Comparison of ENCODE assay signal across 12 cellular contexts in genomic region chr11:76587810-76588454, GRCh38.
DNase-seq lines count a peak whose midpoint lies in the region; ATAC-seq, FAIRE-seq and TF ChIP-seq lines count a peak whose summit lies in the region.
"Had no signal": no experiment of that assay in that cellular context is flagged by ENCODE, and none has a peak within 500 bp of the region (broad histone marks: within the 10 kb centered on the region; RNA-seq: fewer than 3 reads in every experiment).

No MANE protein-coding gene starts in this region.

- H3K79me2 ChIP-seq in K562 (ENCODE audit: control insufficient read depth, insufficient read depth, low read length) (no peaks in the 10 kb centered on the region), neural progenitor cell (ENCODE audit: low read depth) (no peaks in the 10 kb centered on the region)

- H3K27ac Mint-ChIP-seq in stimulated activated naive CD8-positive, alpha-beta T cell treated with anti-CD3 and anti-CD28 coated beads, Interleukin-15, Interleukin-2, amounts not matched to agents 100 ng/mL and 50 ng/mL, for 24 hours: peak overlapping the region; percentile 89
- no peak overlapping the region for H3K27ac Mint-ChIP-seq in neural progenitor cell
- H3K27ac Mint-ChIP-seq: brain, WTC11 had no signal

- TF ChIP-seq RAD21 in K562 (CRISPR knock-in tag; conservative IDR thresholded peaks at IDR 0.05 in 1 of 2, IDR thresholded peaks at IDR 0.05 in 1 of 2): no peak

- no peak overlapping the region for H3K4me3 ChIP-seq in K562
- H3K4me3 ChIP-seq in mesodermal cell (ENCODE audit: extremely low read depth, insufficient read depth, low read length, poor library complexity, severe bottlenecking): no peak overlapping the region
- no peak overlapping the region for H3K4me3 ChIP-seq in aorta (ENCODE audit: low read length in 2 of 2)
- H3K4me3 ChIP-seq in neural progenitor cell: no peak overlapping the region
- H3K4me3 ChIP-seq: thoracic aorta had no signal

- H3K4me3 Mint-ChIP-seq in stimulated activated naive CD8-positive, alpha-beta T cell treated with anti-CD3 and anti-CD28 coated beads, Interleukin-15, Interleukin-2, amounts not matched to agents 100 ng/mL and 50 ng/mL, for 24 hours: no peak overlapping the region
- no peak overlapping the region for H3K4me3 Mint-ChIP-seq in neural progenitor cell
- H3K4me3 Mint-ChIP-seq: brain, WTC11 had no signal

- TF ChIP-seq POLR2A in K562 (conservative IDR thresholded peaks at IDR 0.05): no peak

- H4K20me1 ChIP-seq in K562 (replicated peaks; ENCODE audit: control insufficient read depth, insufficient read depth, low read length) (no peaks in the 10 kb centered on the region), neural progenitor cell (ENCODE audit: low read depth) (no peaks in the 10 kb centered on the region)

- ATAC-seq in stimulated activated naive CD8-positive, alpha-beta T cell treated with anti-CD3 and anti-CD28 coated beads, Interleukin-15, Interleukin-2, amounts not matched to agents 100 U/mL and 50 U/mL, for 24 hours: no peak
- ATAC-seq in K562 (no peak), aorta (ENCODE audit: low FRiP score) (peak; percentile 8), GM21528 (IDR thresholded peaks at IDR 0.05; ENCODE audit: low FRiP score, unreplicated experiment) (no peak), HG03108 (IDR thresholded peaks at IDR 0.05; ENCODE audit: unreplicated experiment) (no peak)

- H3K4me2 ChIP-seq in K562 (ENCODE audit: insufficient read depth, low read length) (no peak overlapping the region), neural progenitor cell (no peak overlapping the region)

- H2AFZ ChIP-seq in K562 (ENCODE audit: low read depth, low read length): peak overlapping the region; percentile 41
- no peak overlapping the region for H2AFZ ChIP-seq in neural progenitor cell (replicated peaks)

- no peak for DNase-seq in stimulated activated naive CD8-positive, alpha-beta T cell treated with anti-CD3 and anti-CD28 coated beads, Interleukin-15, Interleukin-2, amounts not matched to agents 100 U/mL and 50 U/mL, for 24 hours
- DNase-seq in K562 (ENCODE audit: extremely low read depth in 1 of 4, low spot score in 3 of 4) (no peak), aorta (no peak), neural progenitor cell (ENCODE audit: low spot score) (no peak)
- DNase-seq: NCI-H2081 treated with DMSO at 0.1 percent for 48 hours had no signal

- no peaks in the 10 kb centered on the region for H3K9me1 ChIP-seq in K562 (ENCODE audit: control insufficient read depth, insufficient read depth, low read length)

- H3K36me3 Mint-ChIP-seq in stimulated activated naive CD8-positive, alpha-beta T cell treated with anti-CD3 and anti-CD28 coated beads, Interleukin-15, Interleukin-2, amounts not matched to agents 100 ng/mL and 50 ng/mL, for 24 hours (ENCODE audit: low read depth): no peaks in the 10 kb centered on the region
- H3K36me3 Mint-ChIP-seq in neural progenitor cell: no peaks in the 10 kb centered on the region
- H3K36me3 Mint-ChIP-seq: brain, WTC11 had no signal

- no peak for TF ChIP-seq EP300 in K562 (IDR thresholded peaks at IDR 0.05; ENCODE audit: low read length)

- H3K36me3 ChIP-seq in K562 (ENCODE audit: control insufficient read depth, insufficient read depth, low read length): no peaks in the 10 kb centered on the region
- no peaks in the 10 kb centered on the region for H3K36me3 ChIP-seq in mesodermal cell (ENCODE audit: control insufficient read depth, insufficient read depth, low read length)
- H3K36me3 ChIP-seq in aorta (ENCODE audit: control insufficient read depth in 1 of 2, insufficient read depth in 2 of 2, low read length in 1 of 2): no peaks in the 10 kb centered on the region
- H3K36me3 ChIP-seq in neural progenitor cell: no peaks in the 10 kb centered on the region
- H3K36me3 ChIP-seq: thoracic aorta had no signal

- intact Hi-C loops in K562 (cut with micrococcal nuclease): no loop called here
- intact Hi-C loops in aorta (cut with DNase I): no loop called here

- WGBS in K562 (ENCODE audit: insufficient coverage, low coverage, missing lambda C conversion rate): 27% methylated on average over 5 of the region's 5 CpGs
- WGBS in mesodermal cell (ENCODE audit: insufficient coverage in 2 of 2), 2 experiments: 83% methylated on average over 2 of the region's 5 CpGs
- WGBS in aorta, 2 donors: 68 to 74% methylated on average over 5 of the region's 5 CpGs

- H3K4me1 ChIP-seq in K562 (replicated peaks in 1 of 2; ENCODE audit: control insufficient read depth in 2 of 2, insufficient read depth in 2 of 2, low read length in 2 of 2) (peaks cover 0 to 11% of the 10 kb centered on the region in 2 experiments; a peak in 1 of 5 replicates), mesodermal cell (ENCODE audit: control insufficient read depth, insufficient read depth, low read length, poor library complexity, severe bottlenecking) (peaks cover 11% of the 10 kb centered on the region), aorta (ENCODE audit: control insufficient read depth in 1 of 2, insufficient read depth in 2 of 2, low read length in 2 of 2) (no peaks in the 10 kb centered on the region), neural progenitor cell (peaks cover 5% of the 10 kb centered on the region)

- POLR2A ChIA-PET in K562 (lab: Yijun Ruan, JAX): interaction anchor here (0.5 kb wide), 1 partner anchor 18 kb away, joined by 3 read pairs; no protein-coding TSS in a partner anchor

- no peaks in the 10 kb centered on the region for H3K9me3 Mint-ChIP-seq in stimulated activated naive CD8-positive, alpha-beta T cell treated with anti-CD3 and anti-CD28 coated beads, Interleukin-15, Interleukin-2, amounts not matched to agents 100 ng/mL and 50 ng/mL, for 24 hours
- H3K9me3 Mint-ChIP-seq in neural progenitor cell: no peaks in the 10 kb centered on the region

- CTCF ChIA-PET in K562 (lab: Yijun Ruan, JAX; ENCODE audit: low intra/inter-chr PET ratio): no interaction called here

- no peak for FAIRE-seq in K562 (lab: Jason Lieb, UNC)

- no peaks in the 10 kb centered on the region for H3F3A ChIP-seq in neural progenitor cell (ENCODE audit: low read depth)

- peaks cover 45% of the 10 kb centered on the region for H3K4me1 Mint-ChIP-seq in stimulated activated naive CD8-positive, alpha-beta T cell treated with anti-CD3 and anti-CD28 coated beads, Interleukin-15, Interleukin-2, amounts not matched to agents 100 ng/mL and 50 ng/mL, for 24 hours (ENCODE audit: low read depth)
- peaks cover 15% of the 10 kb centered on the region for H3K4me1 Mint-ChIP-seq in neural progenitor cell
- H3K4me1 Mint-ChIP-seq: brain had no signal

- no peak overlapping the region for H3K27ac ChIP-seq in K562 (ENCODE audit: extremely low read depth, low read depth, low read length)
- H3K27ac ChIP-seq in mesodermal cell (ENCODE audit: low read depth, low read length, severe bottlenecking): peak overlapping the region; percentile 82
- H3K27ac ChIP-seq in aorta (ENCODE audit: low read depth in 1 of 2, low read length in 2 of 2): no peak overlapping the region
- H3K27ac ChIP-seq in neural progenitor cell: no peak overlapping the region

- no peaks in the 10 kb centered on the region for H3K27me3 Mint-ChIP-seq in stimulated activated naive CD8-positive, alpha-beta T cell treated with anti-CD3 and anti-CD28 coated beads, Interleukin-15, Interleukin-2, amounts not matched to agents 100 ng/mL and 50 ng/mL, for 24 hours
- peaks cover 2% of the 10 kb centered on the region for H3K27me3 Mint-ChIP-seq in neural progenitor cell (ENCODE audit: insufficient read depth, low read depth)

- no peak for TF ChIP-seq CTCF in K562 (IDR thresholded peaks at IDR 0.05 in 2 of 3, conservative IDR thresholded peaks at IDR 0.05 in 1 of 3; ENCODE audit: insufficient read depth in 2 of 3, low read depth in 1 of 3, low read length in 3 of 3)
- TF ChIP-seq CTCF in neural progenitor cell (IDR thresholded peaks at IDR 0.05): no peak

- in situ Hi-C loops in K562 (cut with MboI): no loop called here

- H3K27me3 ChIP-seq in K562 (ENCODE audit: control insufficient read depth in 2 of 2, insufficient read depth in 2 of 2, low read length in 2 of 2) (peaks cover 0 to 16% of the 10 kb centered on the region in 2 experiments; a peak in 2 of 5 replicates), aorta (ENCODE audit: control insufficient read depth in 1 of 2, insufficient read depth in 2 of 2, low read length in 1 of 2) (no peaks in the 10 kb centered on the region), neural progenitor cell (no peaks in the 10 kb centered on the region)

- H3K9ac ChIP-seq in K562 (ENCODE audit: insufficient read depth in 1 of 2, low read depth in 2 of 2, low read length in 2 of 2): no peak overlapping the region
- no peak overlapping the region for H3K9ac ChIP-seq in neural progenitor cell

- H3K9me3 ChIP-seq in K562 (replicated peaks; ENCODE audit: control insufficient read depth, insufficient read depth, low read depth, low read length): no peaks in the 10 kb centered on the region
- H3K9me3 ChIP-seq in mesodermal cell (ENCODE audit: control insufficient read depth, low read length): no peaks in the 10 kb centered on the region
- H3K9me3 ChIP-seq in aorta (ENCODE audit: control insufficient read depth, low read length): no peaks in the 10 kb centered on the region
- no peaks in the 10 kb centered on the region for H3K9me3 ChIP-seq in neural progenitor cell (ENCODE audit: low read depth)
- H3K9me3 ChIP-seq: thoracic aorta had no signal

- no TSS peak for BruUV-seq in K562 (replicated peaks; lab: Mats Ljungman, UMichigan)

TF ChIP-seq in K562, 482 proteins besides CTCF, POLR2A, EP300 and RAD21:
- TF ChIP-seq E2F1 (CRISPR knock-in tag; IDR thresholded peaks at IDR 0.05): no peak
- TF ChIP-seq ZKSCAN1 (IDR thresholded peaks at IDR 0.05; ENCODE audit: low read depth, low read length): peak; percentile 91
- TF ChIP-seq ZNF239 (CRISPR knock-in tag; IDR thresholded peaks at IDR 0.05): no peak
